ENCODE assay signal across 20 cellular contexts in the genomic region with DNA sequence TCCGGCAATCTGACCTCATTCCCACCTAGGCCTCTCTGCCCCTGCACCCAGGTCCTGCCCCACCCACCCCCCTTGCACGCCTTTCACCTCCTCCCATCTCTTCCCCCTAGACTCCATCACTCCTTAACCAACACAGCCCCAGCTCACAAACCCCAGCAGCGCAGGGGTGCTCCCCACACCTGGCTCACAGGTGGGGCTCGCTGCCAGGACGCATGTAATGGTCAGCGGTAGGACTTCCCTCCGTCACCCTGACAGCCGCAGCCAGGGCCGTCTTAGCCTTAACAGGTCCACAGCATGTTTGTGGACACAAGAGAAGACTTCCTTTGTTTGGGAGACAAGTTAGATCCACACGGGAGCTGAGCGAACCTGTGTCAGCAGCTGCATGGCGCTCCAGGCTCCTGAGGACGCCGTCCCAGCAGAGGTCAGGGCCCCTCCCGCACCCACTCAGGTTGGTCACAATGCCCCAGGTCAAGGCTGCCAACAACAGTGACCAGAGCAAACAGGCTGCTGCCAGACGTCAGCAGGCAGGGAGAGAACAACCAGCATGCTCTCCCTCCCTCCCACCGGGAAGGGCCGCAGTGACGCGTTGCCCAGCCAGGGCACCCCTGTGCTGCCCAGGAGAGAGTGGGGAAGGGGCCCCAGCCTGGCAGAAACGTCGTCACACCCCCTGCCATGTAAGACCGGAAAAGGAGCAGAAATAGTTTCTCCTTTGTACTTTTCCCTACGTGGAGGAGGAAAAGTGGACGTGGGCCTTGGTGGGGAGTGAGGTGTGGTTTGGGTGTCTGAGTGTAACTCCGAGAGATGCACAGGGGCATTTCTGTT.
DNase-seq lines count a peak whose midpoint lies in the region; ATAC-seq and TF ChIP-seq lines count a peak whose summit lies in the region.
"Had no signal": no experiment of that assay in that cellular context is flagged by ENCODE, and none has a peak within 500 bp of the region (broad histone marks: within the 10 kb centered on the region; RNA-seq: fewer than 3 reads in every experiment).

No MANE protein-coding gene starts in this region.

- CTCF ChIA-PET in activated CD8-positive, alpha-beta memory T cell treated with anti-CD3 and anti-CD28 coated beads, Interleukin-2, amount 10 ng/mL, durations not matched to agents 7 days and 5 days (lab: Charles Lee): no interaction called here

- no peak overlapping the region for H3K27ac Mint-ChIP-seq in activated CD8-positive, alpha-beta memory T cell treated with anti-CD3 and anti-CD28 coated beads, Interleukin-2, amount 10 ng/mL, durations not matched to agents 7 days and 5 days
- H3K27ac Mint-ChIP-seq in progenitor cell of endocrine pancreas: peak overlapping the region; percentile 60
- H3K27ac Mint-ChIP-seq in naive thymus-derived CD8-positive, alpha-beta T cell: no peak overlapping the region
- H3K27ac Mint-ChIP-seq: natural killer cell, T-helper 17 cell had no signal

- H3K36me3 Mint-ChIP-seq in activated CD8-positive, alpha-beta memory T cell treated with anti-CD3 and anti-CD28 coated beads, Interleukin-2, amount 10 ng/mL, durations not matched to agents 7 days and 5 days: no peaks in the 10 kb centered on the region
- peaks cover 16% of the 10 kb centered on the region for H3K36me3 Mint-ChIP-seq in progenitor cell of endocrine pancreas (ENCODE audit: insufficient read depth)
- no peaks in the 10 kb centered on the region for H3K36me3 Mint-ChIP-seq in naive thymus-derived CD8-positive, alpha-beta T cell
- H3K36me3 Mint-ChIP-seq: natural killer cell had no signal

- peak overlapping the region; percentile 44 for H3K27ac ChIP-seq in epithelial cell of prostate
- H3K27ac ChIP-seq: hepatocyte, spleen, WERI-Rb-1 had no signal

- ATAC-seq in activated CD8-positive, alpha-beta memory T cell treated with anti-CD3 and anti-CD28 coated beads, Interleukin-2, amount 10 ng/mL, durations not matched to agents 7 days and 5 days: no peak
- ATAC-seq in GM19023 (IDR thresholded peaks at IDR 0.05; ENCODE audit: unreplicated experiment): no peak
- no peak for ATAC-seq in naive thymus-derived CD8-positive, alpha-beta T cell
- ATAC-seq: natural killer cell, T-helper 17 cell had no signal

- no peak for TF ChIP-seq CTCF in progenitor cell of endocrine pancreas (IDR thresholded peaks at IDR 0.05; ENCODE audit: unreplicated experiment)

- H3K4me3 Mint-ChIP-seq in activated CD8-positive, alpha-beta memory T cell treated with anti-CD3 and anti-CD28 coated beads, Interleukin-2, amount 10 ng/mL, durations not matched to agents 7 days and 5 days: no peak overlapping the region
- no peak overlapping the region for H3K4me3 Mint-ChIP-seq in progenitor cell of endocrine pancreas (ENCODE audit: low read depth)
- H3K4me3 Mint-ChIP-seq in naive thymus-derived CD8-positive, alpha-beta T cell: no peak overlapping the region
- H3K4me3 Mint-ChIP-seq: endodermal cell, natural killer cell, T-helper 17 cell had no signal

- no peaks in the 10 kb centered on the region for H3K4me1 Mint-ChIP-seq in activated CD8-positive, alpha-beta memory T cell treated with anti-CD3 and anti-CD28 coated beads, Interleukin-2, amount 10 ng/mL, durations not matched to agents 7 days and 5 days
- H3K4me1 Mint-ChIP-seq in progenitor cell of endocrine pancreas (ENCODE audit: low read depth): no peaks in the 10 kb centered on the region
- H3K4me1 Mint-ChIP-seq in naive thymus-derived CD8-positive, alpha-beta T cell: peaks cover 0 to 2% (median 0%) of the 10 kb centered on the region in 4 donors
- H3K4me1 Mint-ChIP-seq: natural killer cell, T-helper 17 cell had no signal

- DNase-seq in activated CD8-positive, alpha-beta memory T cell treated with anti-CD3 and anti-CD28 coated beads, Interleukin-2, amount 10 ng/mL, durations not matched to agents 7 days and 5 days: peak; percentile 26
- no peak for DNase-seq in activated CD8-positive, alpha-beta memory T cell treated with anti-CD3 and anti-CD28 coated beads for 24 hours
- no peak for DNase-seq in epithelial cell of prostate (ENCODE audit: low read depth, low spot score)
- no peak for DNase-seq in progenitor cell of endocrine pancreas (ENCODE audit: low spot score, unreplicated experiment)
- no peak for DNase-seq in naive thymus-derived CD8-positive, alpha-beta T cell
- no peak for DNase-seq in NCI-H2227 (lab: John Stamatoyannopoulos, UW; ENCODE audit: unreplicated experiment)
- no peak for DNase-seq in NK-92 treated with Interleukin-12 subunit alpha and Interleukin-12 subunit beta, amount 100 ng/mL, for 24 hours (lab: John Stamatoyannopoulos, UW)
- DNase-seq: activated CD4-positive, alpha-beta T cell treated with anti-CD3 and anti-CD28 coated beads, Interleukin-2, amount 50 U/mL, for 48 hours; activated naive CD4-positive, alpha-beta T cell treated with anti-CD3 and anti-CD28 coated beads, Interleukin-2, amount 50 U/mL, for 16 hours; activated T-cell treated with anti-CD3 and anti-CD28 coated beads, Interleukin-2, amount 50 U/mL, for 1 hour; natural killer cell; NCI-H1105 treated with DMSO at 0.1 percent for 48 hours; NCI-H2107; NCI-H526; spleen; T-helper 17 cell; WERI-Rb-1 had no signal

- H3K9me3 Mint-ChIP-seq in activated CD8-positive, alpha-beta memory T cell treated with anti-CD3 and anti-CD28 coated beads, Interleukin-2, amount 10 ng/mL, durations not matched to agents 7 days and 5 days (ENCODE audit: low read depth): no peaks in the 10 kb centered on the region
- no peaks in the 10 kb centered on the region for H3K9me3 Mint-ChIP-seq in progenitor cell of endocrine pancreas (ENCODE audit: low read depth)
- no peaks in the 10 kb centered on the region for H3K9me3 Mint-ChIP-seq in naive thymus-derived CD8-positive, alpha-beta T cell
- H3K9me3 Mint-ChIP-seq: endodermal cell, natural killer cell had no signal

- H3K27me3 Mint-ChIP-seq in activated CD8-positive, alpha-beta memory T cell treated with anti-CD3 and anti-CD28 coated beads, Interleukin-2, amount 10 ng/mL, durations not matched to agents 7 days and 5 days: no peaks in the 10 kb centered on the region
- H3K27me3 Mint-ChIP-seq in progenitor cell of endocrine pancreas: no peaks in the 10 kb centered on the region
- H3K27me3 Mint-ChIP-seq in naive thymus-derived CD8-positive, alpha-beta T cell: peaks cover 0 to 13% (median 2%) of the 10 kb centered on the region in 5 donors

- POLR2A ChIA-PET in naive thymus-derived CD8-positive, alpha-beta T cell (lab: Charles Lee): no interaction called here
